30 cellular contexts compared by ENCODE assay signal in genomic region chr9:95437559-95437958, GRCh38.
"Had no signal": no experiment of that assay in that cellular context is flagged by ENCODE, and none has a peak within 500 bp of the region (broad histone marks: within the 10 kb centered on the region; RNA-seq: fewer than 3 reads in every experiment).

No MANE protein-coding gene starts in this region.

- H3K4me1 Mint-ChIP-seq: immature natural killer cell; stimulated activated memory B cell treated with anti-CD40 and anti-IgM and Interleukin-4, amounts not matched to agents 10 μg/mL and 1 μg/mL and 100 μg/mL, for 72 hours had no signal

- H3K36me3 ChIP-seq: esophagus squamous epithelium, gastroesophageal sphincter, heart left ventricle, left ventricle myocardium inferior, lower lobe of right lung, ovary, spleen, tibial artery, upper lobe of left lung had no signal

- H3K4me1 ChIP-seq: esophagus squamous epithelium, gastroesophageal sphincter, heart left ventricle, left ventricle myocardium inferior, lower lobe of right lung, psoas muscle, spleen, testis, tibial artery, upper lobe of left lung had no signal

- H3K9me3 Mint-ChIP-seq: effector memory CD8-positive, alpha-beta T cell; immature natural killer cell; naive thymus-derived CD8-positive, alpha-beta T cell had no signal

- H3K36me3 Mint-ChIP-seq: immature natural killer cell; naive thymus-derived CD8-positive, alpha-beta T cell; stimulated activated memory B cell treated with anti-CD40 and anti-IgM and Interleukin-4, amounts not matched to agents 10 μg/mL and 1 μg/mL and 100 μg/mL, for 72 hours had no signal

- H3K4me3 ChIP-seq: coronary artery, esophagus squamous epithelium, gastroesophageal sphincter, heart left ventricle, left ventricle myocardium inferior, lower lobe of right lung, ovary, psoas muscle, skin epidermis, spleen, testis, tibial artery, upper lobe of left lung had no signal

- H3K27ac Mint-ChIP-seq: effector memory CD8-positive, alpha-beta T cell; immature natural killer cell; nephron progenitor cell; stimulated activated memory B cell treated with anti-CD40 and anti-IgM and Interleukin-4, amounts not matched to agents 10 μg/mL and 1 μg/mL and 100 μg/mL, for 72 hours had no signal

- H3K27me3 Mint-ChIP-seq: effector memory CD8-positive, alpha-beta T cell had no signal

- H3K9me3 ChIP-seq: esophagus squamous epithelium, gastroesophageal sphincter, heart left ventricle, left ventricle myocardium inferior, lower lobe of right lung, ovary, psoas muscle, testis, tibial artery, upper lobe of left lung had no signal

- H3K4me3 Mint-ChIP-seq: effector memory CD8-positive, alpha-beta T cell; immature natural killer cell; naive thymus-derived CD8-positive, alpha-beta T cell; nephron progenitor cell; stimulated activated memory B cell treated with anti-CD40 and anti-IgM and Interleukin-4, amounts not matched to agents 10 μg/mL and 1 μg/mL and 100 μg/mL, for 72 hours had no signal

- H3K27me3 ChIP-seq: esophagus squamous epithelium, gastroesophageal sphincter, heart left ventricle, ovary, testis, upper lobe of left lung had no signal

- DNase-seq: effector memory CD8-positive, alpha-beta T cell; erythroblast; esophagus squamous epithelium; foreskin fibroblast; heart left ventricle; hypothalamus; immature natural killer cell; islet precursor cell; kidney glomerular epithelial cell; left colon; left ventricle myocardium inferior; lower lobe of right lung; naive thymus-derived CD8-positive, alpha-beta T cell; nephron progenitor cell; nucleus accumbens; ovary; posterior cingulate gyrus; psoas muscle; right cardiac atrium; spleen; stimulated activated CD4-positive, alpha-beta T cell treated with anti-CD3 and anti-CD28 coated beads, Interleukin-4, amount 100 ng/mL, for 4 hours; stimulated activated naive CD8-positive, alpha-beta T cell treated with anti-CD3 and anti-CD28 coated beads, Interleukin-15, Interleukin-2, amounts not matched to agents 100 U/mL and 50 U/mL, for 24 hours; substantia nigra; testis; tibial artery; upper lobe of left lung had no signal

- H3K27ac ChIP-seq: coronary artery, esophagus squamous epithelium, gastroesophageal sphincter, heart left ventricle, left ventricle myocardium inferior, lower lobe of right lung, ovary, psoas muscle, skin epidermis, spleen, testis, tibial artery, upper lobe of left lung had no signal
